11 cellular contexts compared by ENCODE assay signal in genomic region chr9:109780453-109781033, GRCh38. TPM values are rescaled to one million over a fixed set of nuclear protein-coding genes. Genes with fewer than 3 reads are reported as not detected.
DNase-seq lines count a peak whose midpoint lies in the region; ATAC-seq and TF ChIP-seq lines count a peak whose summit lies in the region.
"Had no signal": no experiment of that assay in that cellular context is flagged by ENCODE, and none has a peak within 500 bp of the region (broad histone marks: within the 10 kb centered on the region; RNA-seq: fewer than 3 reads in every experiment).

No MANE protein-coding gene starts in this region.

- no peaks in the 10 kb centered on the region for H3K36me3 ChIP-seq in A673 (ENCODE audit: insufficient read depth, low read length, poor library complexity, severe bottlenecking)
- no peaks in the 10 kb centered on the region for H3K36me3 ChIP-seq in muscle layer of duodenum (ENCODE audit: control insufficient read depth in 1 of 2, insufficient read depth in 2 of 2, low read length in 2 of 2)

- no peak for ATAC-seq in HG02938 (IDR thresholded peaks at IDR 0.05; ENCODE audit: unreplicated experiment)
- ATAC-seq: activated CD8-positive, alpha-beta T cell treated with anti-CD3 and anti-CD28 coated beads, Interleukin-2, amount 10 ng/mL, durations not matched to agents 7 days and 5 days had no signal

- CTCF ChIA-PET in A673 (lab: Charles Lee), result no interaction called here

- no peaks in the 10 kb centered on the region for H3K4me1 ChIP-seq in A673 (ENCODE audit: insufficient read depth, low read length, poor library complexity, severe bottlenecking)
- H3K4me1 ChIP-seq in muscle layer of duodenum (ENCODE audit: control insufficient read depth in 1 of 2, insufficient read depth in 2 of 2, low read length in 2 of 2), result peaks cover 0 to 7% of the 10 kb centered on the region in 2 donors

- POLR2A ChIA-PET in A673 (lab: Charles Lee; ENCODE audit: low non-redundant PET), result no interaction called here

- no peak overlapping the region for H3K27ac ChIP-seq in A673 (ENCODE audit: low read depth, low read length, poor library complexity, severe bottlenecking)
- H3K27ac ChIP-seq in muscle layer of duodenum (ENCODE audit: low read length), result peak overlapping the region; percentile 36

- no TSS peak for BruUV-seq in A673 (replicated peaks; lab: Mats Ljungman, UMichigan)

- DNase-seq in A673 (ENCODE audit: low spot score), result no peak
- DNase-seq in NCI-H1092 (lab: John Stamatoyannopoulos, UW), result peak; percentile 26
- DNase-seq in epithelial cell of esophagus (ENCODE audit: low read depth), result peak; percentile 31
- DNase-seq in Ammon's horn (ENCODE audit: low spot score), result no peak
- no peak for DNase-seq in cerebellar cortex (ENCODE audit: low spot score)
- DNase-seq in DMS153 (lab: John Stamatoyannopoulos, UW), result no peak
- DNase-seq: activated CD8-positive, alpha-beta T cell treated with anti-CD3 and anti-CD28 coated beads, Interleukin-2, amount 10 ng/mL, durations not matched to agents 7 days and 5 days; naive B cell had no signal

- intact Hi-C loops in A673 (cut with micrococcal nuclease; ENCODE audit: unreplicated experiment), result no loop called here

- TF ChIP-seq CTCF in A673 (conservative IDR thresholded peaks at IDR 0.05; ENCODE audit: low read depth, low read length), result no peak
- no peak for TF ChIP-seq CTCF in epithelial cell of esophagus (IDR thresholded peaks at IDR 0.05; ENCODE audit: insufficient read depth, low read depth, low read length, missing control alignments)

- H3K4me3 ChIP-seq in A673 (ENCODE audit: low read depth, low read length, poor library complexity, severe bottlenecking) (peak overlapping the region; percentile 50), epithelial cell of esophagus (ENCODE audit: low read length) (peak overlapping the region; percentile 64), muscle layer of duodenum (ENCODE audit: low read depth in 1 of 2, low read length in 2 of 2) (peak overlapping the region; percentile 69 to 70)

- H3K27me3 ChIP-seq in A673 (replicated peaks; ENCODE audit: insufficient read depth, low read depth, low read length, poor library complexity) (peaks cover 30% of the 10 kb centered on the region), muscle layer of duodenum (ENCODE audit: low read depth, low read length) (no peaks in the 10 kb centered on the region)

- H3K9me3 ChIP-seq in A673 (ENCODE audit: low read depth, low read length, poor library complexity, severe bottlenecking) (no peaks in the 10 kb centered on the region), muscle layer of duodenum (ENCODE audit: control insufficient read depth in 1 of 2, low read length in 2 of 2) (no peaks in the 10 kb centered on the region)

RNA-seq across cellular contexts. Expression of gene PALM2AKAP2, which starts 0.5 kb away (rescaled TPM):
- 5.0 and 5.7 TPM in 2 replicates for total RNA-seq in A673 (2021)
- total RNA-seq: activated CD8-positive, alpha-beta T cell treated with anti-CD3 and anti-CD28 coated beads, Interleukin-2, amount 10 ng/mL, durations not matched to agents 7 days and 5 days; G401 had no signal

Comparison
In these comparisons a context has a peak if more than half of its experiments do, and no peak if none do; other contexts are left out.
1. DNase-seq: peak in NCI-H1092 (single experiment) and epithelial cell of esophagus (single experiment); none in A673 (single experiment), Ammon's horn (single experiment), cerebellar cortex (single experiment) and DMS153 (single experiment).
2. Peak in every context shown above with its lines, with median percentiles within 50 percentile points of each other: H3K4me3 ChIP-seq.